ENCODE assay signal across 17 cellular contexts in genomic region chr2:227323818-227324217, GRCh38. TPM values are rescaled to one million over a fixed set of nuclear protein-coding genes. Genes with fewer than 3 reads are reported as not detected.
DNase-seq lines count a peak whose midpoint lies in the region; ATAC-seq, FAIRE-seq and TF ChIP-seq lines count a peak whose summit lies in the region.
"Had no signal": no experiment of that assay in that cellular context is flagged by ENCODE, and none has a peak within 500 bp of the region (broad histone marks: within the 10 kb centered on the region; RNA-seq: fewer than 3 reads in every experiment).

No MANE protein-coding gene starts in this region.

- no peak overlapping the region for H2AFZ ChIP-seq in keratinocyte (ENCODE audit: control insufficient read depth, low read length)

- H3K36me3 ChIP-seq in breast epithelium: no peaks in the 10 kb centered on the region
- H3K36me3 ChIP-seq in keratinocyte (ENCODE audit: control insufficient read depth in 2 of 2, extremely low read depth in 1 of 2, insufficient read depth in 2 of 2, low read length in 2 of 2): no peaks in the 10 kb centered on the region
- no peaks in the 10 kb centered on the region for H3K36me3 ChIP-seq in stomach smooth muscle (ENCODE audit: control insufficient read depth in 2 of 2, insufficient read depth in 2 of 2, low read length in 2 of 2)

- no peak for DNase-seq in MCF 10A (ENCODE audit: unreplicated experiment)
- no peak for DNase-seq in breast epithelium (ENCODE audit: low spot score in 2 of 2)
- DNase-seq in T-helper 17 cell: no peak
- DNase-seq in keratinocyte (ENCODE audit: low read depth, low spot score): no peak
- DNase-seq in NCI-H345 (lab: John Stamatoyannopoulos, UW): no peak
- no peak for DNase-seq in NCI-H1092 (lab: John Stamatoyannopoulos, UW)
- DNase-seq: activated B cell treated with CpG ODN at 0.5 μM for 24 hours, aorta, DMS 273 treated with DMSO at 0.1 percent for 48 hours, IMR-90, left ventricle myocardium superior, NCI-H1436 treated with DMSO at 0.1 percent for 48 hours, PC-3 had no signal

- H3K4me3 Mint-ChIP-seq in MCF 10A (ENCODE audit: unreplicated experiment) (peak overlapping the region; percentile 89), T-helper 17 cell (no peak overlapping the region)

- H3K9me3 ChIP-seq in breast epithelium (no peaks in the 10 kb centered on the region), T-helper 17 cell (ENCODE audit: control insufficient read depth, low read length, poor library complexity, severe bottlenecking) (no peaks in the 10 kb centered on the region), keratinocyte (ENCODE audit: control insufficient read depth, low read depth, low read length) (no peaks in the 10 kb centered on the region), stomach smooth muscle (ENCODE audit: control insufficient read depth in 2 of 2, low read length in 2 of 2) (no peaks in the 10 kb centered on the region)
- H3K9me3 ChIP-seq: SK-N-SH had no signal

- no peaks in the 10 kb centered on the region for H3K9me3 Mint-ChIP-seq in MCF 10A (ENCODE audit: unreplicated experiment)
- H3K9me3 Mint-ChIP-seq: activated B cell treated with CpG ODN at 0.5 μM for 24 hours had no signal

- H3K27ac ChIP-seq in breast epithelium: no peak overlapping the region
- no peak overlapping the region for H3K27ac ChIP-seq in keratinocyte (ENCODE audit: control insufficient read depth, insufficient read depth, low read length)
- H3K27ac ChIP-seq in stomach smooth muscle (ENCODE audit: low read length): no peak overlapping the region

- POLR2A ChIA-PET in MCF 10A (lab: Yijun Ruan, JAX): interaction anchor here (0.6 to 1.4 kb wide), 4 partner anchors 16 to 238 kb away, joined by 3 to 5 read pairs (median 4); no protein-coding TSS in a partner anchor

- H4K20me1 ChIP-seq in keratinocyte (ENCODE audit: control insufficient read depth, extremely low read depth, insufficient read depth, low read length): no peaks in the 10 kb centered on the region

- no peaks in the 10 kb centered on the region for H3K9me1 ChIP-seq in keratinocyte (ENCODE audit: control insufficient read depth, extremely low read depth, insufficient read depth, low read length)

- H3K27me3 Mint-ChIP-seq in MCF 10A (ENCODE audit: insufficient read depth, unreplicated experiment): no peaks in the 10 kb centered on the region
- no peaks in the 10 kb centered on the region for H3K27me3 Mint-ChIP-seq in T-helper 17 cell
- H3K27me3 Mint-ChIP-seq: activated B cell treated with CpG ODN at 0.5 μM for 24 hours had no signal

- H3K4me1 ChIP-seq in breast epithelium: no peaks in the 10 kb centered on the region
- peaks cover 9% of the 10 kb centered on the region for H3K4me1 ChIP-seq in keratinocyte (ENCODE audit: control insufficient read depth, extremely low read depth, insufficient read depth, low read length)
- no peaks in the 10 kb centered on the region for H3K4me1 ChIP-seq in stomach smooth muscle (ENCODE audit: control insufficient read depth, insufficient read depth, low read length)

- no TSS peak for BruUV-seq in MCF 10A (replicated peaks; lab: Mats Ljungman, UMichigan)

- FAIRE-seq in keratinocyte (lab: Jason Lieb, UNC): no peak

- peaks cover 36% of the 10 kb centered on the region for H3K79me2 ChIP-seq in keratinocyte (ENCODE audit: control insufficient read depth, insufficient read depth, low read length)

- H3K36me3 Mint-ChIP-seq in MCF 10A (ENCODE audit: insufficient read depth, unreplicated experiment) (no peaks in the 10 kb centered on the region), T-helper 17 cell (ENCODE audit: low read depth) (no peaks in the 10 kb centered on the region)

- intact Hi-C loops in MCF 10A (cut with micrococcal nuclease): loop anchor here (2.0 to 10.0 kb wide), 2 partner anchors 55 to 441 kb away; partner anchors contain the start of gene TM4SF20
- intact Hi-C loops in breast epithelium (cut with DNase I; ENCODE audit: low total_unique reads): no loop called here

- CTCF ChIA-PET in MCF 10A (lab: Yijun Ruan, JAX): interaction anchor here (0.7 kb wide), 1 partner anchor 192 kb away, joined by 3 read pairs; no protein-coding TSS in a partner anchor

- H3K4me2 ChIP-seq in keratinocyte (ENCODE audit: control insufficient read depth, extremely low read depth, insufficient read depth, low read depth, low read length): peak overlapping the region; percentile 93

- TF ChIP-seq POLR2A in breast epithelium (IDR thresholded peaks at IDR 0.05): no peak

- H3K4me1 Mint-ChIP-seq in MCF 10A (ENCODE audit: insufficient read depth, unreplicated experiment) (peaks cover 5% of the 10 kb centered on the region), T-helper 17 cell (peaks cover 18% of the 10 kb centered on the region)

- H3K4me3 ChIP-seq in breast epithelium: no peak overlapping the region
- H3K4me3 ChIP-seq in keratinocyte (ENCODE audit: control insufficient read depth in 2 of 3, extremely low read depth in 1 of 3, insufficient read depth in 2 of 3, low read depth in 1 of 3, low read length in 3 of 3): peak overlapping the region in 1 of 3 experiments; percentile 98
- H3K4me3 ChIP-seq in stomach smooth muscle (ENCODE audit: low read length in 2 of 2): peak overlapping the region; percentile 89 to 90

- H3K27me3 ChIP-seq in breast epithelium: no peaks in the 10 kb centered on the region
- H3K27me3 ChIP-seq in keratinocyte (ENCODE audit: control insufficient read depth, extremely low read depth, insufficient read depth, low read length): no peaks in the 10 kb centered on the region
- no peaks in the 10 kb centered on the region for H3K27me3 ChIP-seq in stomach smooth muscle (ENCODE audit: control insufficient read depth in 1 of 2, insufficient read depth in 2 of 2, low read length in 2 of 2)
- H3K27me3 ChIP-seq: dorsolateral prefrontal cortex had no signal

- peak overlapping the region; percentile 92 for H3K27ac Mint-ChIP-seq in MCF 10A (ENCODE audit: low read depth, unreplicated experiment)
- peak overlapping the region; percentile 91 for H3K27ac Mint-ChIP-seq in T-helper 17 cell

- TF ChIP-seq CTCF in MCF 10A (IDR thresholded peaks at IDR 0.05; ENCODE audit: unreplicated experiment) (no peak), breast epithelium (IDR thresholded peaks at IDR 0.05) (no peak), keratinocyte (optimal IDR thresholded peaks at IDR 0.05 in 1 of 3, IDR thresholded peaks at IDR 0.05 in 1 of 3, conservative IDR thresholded peaks at IDR 0.05 in 1 of 3; ENCODE audit: extremely low read depth in 1 of 3, insufficient read depth in 2 of 3, low read length in 3 of 3) (no peak)

- ATAC-seq in T-helper 17 cell: no peak
- ATAC-seq in GM19455 (IDR thresholded peaks at IDR 0.05; ENCODE audit: unreplicated experiment): no peak
- ATAC-seq: PC-3 had no signal

- H3K9ac ChIP-seq in keratinocyte (ENCODE audit: control insufficient read depth, extremely low read depth, insufficient read depth, low read length): no peak overlapping the region
- H3K9ac ChIP-seq in stomach smooth muscle (ENCODE audit: low read length in 2 of 2): no peak overlapping the region

- dilution Hi-C loops in keratinocyte (cut with MboI; ENCODE audit: extremely low pct_ligation_motif_present, low sequenced_read_pairs): no loop called here

RNA-seq across cellular contexts. Expression of gene MFF, which starts 1.2 kb away (rescaled TPM):
- total RNA-seq in MCF 10A (2022) (81.2 and 90.2 TPM in 2 replicates), breast epithelium (100 to 1,000 TPM; 120 to 135 (median 122) TPM), T-helper 17 cell (10 to 100 TPM; 47.7 to 49.3 TPM)
- polyA plus RNA-seq in keratinocyte: 38.3 to 72.5 TPM (median 62.8 TPM) in 3 replicates
- 66.4 TPM for polyA plus RNA-seq in keratinocyte (2011; ENCODE audit: low read depth)
- 52.4 and 81.4 TPM in 2 replicates for polyA plus RNA-seq in keratinocyte (2011; cell fraction: cytosol; rRNA removed)
- polyA plus RNA-seq in keratinocyte (2011; cell fraction: nucleus; rRNA removed): 44.9 and 59.9 TPM in 2 replicates
- polyA plus RNA-seq in keratinocyte (2012; ENCODE audit: low replicate concordance): 62.1 and 69.9 TPM in 2 replicates
- 12.8 to 51.2 TPM (median 28.8 TPM) in 3 replicates for polyA minus RNA-seq in keratinocyte
- 36.8 TPM for polyA minus RNA-seq in keratinocyte (2011; cell fraction: cytosol; rRNA and poly(A)+ RNA removed)
- polyA minus RNA-seq in keratinocyte (2011; cell fraction: nucleus; rRNA and poly(A)+ RNA removed): 31.5 and 35.1 TPM in 2 replicates

RNA-seq across cellular contexts. Expression of gene TM4SF20, which starts 55.3 kb away (rescaled TPM):
- total RNA-seq in MCF 10A (2022): not detected in 2 replicates
- not detected for total RNA-seq in breast epithelium
- not detected for total RNA-seq in T-helper 17 cell
- not detected in 3 replicates for polyA plus RNA-seq in keratinocyte
- not detected for polyA plus RNA-seq in keratinocyte (2011; ENCODE audit: low read depth)
- not detected in 2 replicates for polyA plus RNA-seq in keratinocyte (2011; cell fraction: cytosol; rRNA removed)
- polyA plus RNA-seq in keratinocyte (2011; cell fraction: nucleus; rRNA removed): not detected in 2 replicates
- not detected in 2 replicates for polyA plus RNA-seq in keratinocyte (2012; ENCODE audit: low replicate concordance)
- polyA minus RNA-seq in keratinocyte: not detected in 3 replicates
- not detected for polyA minus RNA-seq in keratinocyte (2011; cell fraction: cytosol; rRNA and poly(A)+ RNA removed)
- polyA minus RNA-seq in keratinocyte (2011; cell fraction: nucleus; rRNA and poly(A)+ RNA removed): not detected in 2 replicates
- total RNA-seq: activated B cell treated with CpG ODN at 0.5 μM for 24 hours, aorta, left ventricle myocardium superior, PC-3 had no signal

Comparison
In these comparisons a context has a peak if more than half of its experiments do, and no peak if none do; other contexts are left out.
1. H3K4me3 ChIP-seq: peak in stomach smooth muscle (2 of 2); none in breast epithelium (0 of 3).